In genomic region chr10:6202098-6202683, GRCh38 we compare ENCODE assay signal across 8 cellular contexts. TPM values are rescaled to one million over a fixed set of nuclear protein-coding genes. Genes with fewer than 3 reads are reported as not detected.
A peak's percentile ranks its signal among the peaks of the same experiment; 100 is the strongest.
DNase-seq lines count a peak whose midpoint lies in the region; ATAC-seq and TF ChIP-seq lines count a peak whose summit lies in the region.

No MANE protein-coding gene starts in this region.

- POLR2A ChIA-PET in activated CD4-positive, alpha-beta T cell treated with anti-CD3 and anti-CD28 coated beads for 36 hours (lab: Charles Lee), result interaction anchor here (0.6 to 2.2 kb wide), 15 partner anchors 15 to 312 kb away, joined by 3 to 15 read pairs (median 4); partner anchors contain the start of gene FBH1
- POLR2A ChIA-PET in T-cell (lab: Charles Lee), result interaction anchor here (0.6 to 1.3 kb wide), 3 partner anchors 73 to 313 kb away, joined by 3 to 4 read pairs (median 4); partner anchors contain the start of gene ANKRD16 (in 1 of the 2)

- CTCF ChIA-PET in activated CD4-positive, alpha-beta T cell treated with anti-CD3 and anti-CD28 coated beads for 36 hours (lab: Charles Lee), result interaction anchor here (0.6 to 4.8 kb wide), 41 partner anchors 9 to 477 kb away, joined by 3 to 77 read pairs (median 5); no protein-coding TSS in a partner anchor
- CTCF ChIA-PET in T-cell (lab: Charles Lee), result interaction anchor here (0.7 to 3.7 kb wide), 19 partner anchors 8 to 208 kb away, joined by 3 to 42 read pairs (median 4); no protein-coding TSS in a partner anchor

- peak overlapping the region; percentile 89 for H3K4me3 Mint-ChIP-seq in activated CD4-positive, alpha-beta T cell treated with anti-CD3 and anti-CD28 coated beads for 36 hours
- H3K4me3 Mint-ChIP-seq in T-cell, result peak overlapping the region; percentile 86 to 99 (median 89)

- peak overlapping the region; percentile 62 for H3K4me3 ChIP-seq in skeletal muscle cell (ENCODE audit: low read depth, low read length)

- peaks cover 42% of the 10 kb centered on the region for H3K4me1 Mint-ChIP-seq in activated CD4-positive, alpha-beta T cell treated with anti-CD3 and anti-CD28 coated beads for 36 hours
- peaks cover 26 to 31% (median 31%) of the 10 kb centered on the region in 3 donors for H3K4me1 Mint-ChIP-seq in T-cell

- H3K36me3 Mint-ChIP-seq in activated CD4-positive, alpha-beta T cell treated with anti-CD3 and anti-CD28 coated beads for 36 hours (ENCODE audit: low read depth), result peaks cover 20% of the 10 kb centered on the region
- H3K36me3 Mint-ChIP-seq in T-cell, result peaks cover 8% of the 10 kb centered on the region

- TF ChIP-seq CTCF in GM13976 (IDR thresholded peaks at IDR 0.05; ENCODE audit: borderline replicate concordance, control extremely low read depth, extremely low read depth, insufficient read depth, missing control alignments), result no peak

- no peaks in the 10 kb centered on the region for H3K27me3 Mint-ChIP-seq in activated CD4-positive, alpha-beta T cell treated with anti-CD3 and anti-CD28 coated beads for 36 hours
- no peaks in the 10 kb centered on the region for H3K27me3 Mint-ChIP-seq in T-cell

- DNase-seq in activated CD4-positive, alpha-beta T cell treated with anti-CD3 and anti-CD28 coated beads for 36 hours, result peak; percentile 51
- no peak for DNase-seq in activated CD4-positive, alpha-beta T cell treated with anti-CD3 and anti-CD28 coated beads for 1 hour
- DNase-seq in T-cell (peak in 6 of 34 experiments; percentile 3 to 25 (median 12)), germinal center (ENCODE audit: low spot score) (peak; percentile 11), skeletal muscle cell (ENCODE audit: low read depth) (no peak), GM13976 (ENCODE audit: low spot score) (no peak), GM19238 (ENCODE audit: insufficient read length, low spot score) (no peak), cortex of kidney (lab: John Stamatoyannopoulos, UW) (no peak)

- intact Hi-C loops in activated CD4-positive, alpha-beta T cell treated with anti-CD3 and anti-CD28 coated beads for 36 hours (cut with DNase I, micrococcal nuclease), result loop anchor here (1.0 to 10.0 kb wide), 17 partner anchors 14 to 1850 kb away; partner anchors contain the start of genes FBH1 (in 1 of the 2), GATA3 (in 1 of the 2), GDI2 (in 1 of the 2) and IL2RA (in 1 of the 2)

- in situ Hi-C loops in GM13976 (cut with MboI; ENCODE audit: low sequenced_read_pairs, unreplicated experiment), result loop anchor here (10.0 kb wide), 1 partner anchor 203 kb away; no protein-coding TSS in a partner anchor

- no peaks in the 10 kb centered on the region for H3K9me3 Mint-ChIP-seq in activated CD4-positive, alpha-beta T cell treated with anti-CD3 and anti-CD28 coated beads for 36 hours (ENCODE audit: low read depth)
- H3K9me3 Mint-ChIP-seq in T-cell, result no peaks in the 10 kb centered on the region

- H3K27ac Mint-ChIP-seq in activated CD4-positive, alpha-beta T cell treated with anti-CD3 and anti-CD28 coated beads for 36 hours, result peak overlapping the region; percentile 95
- peak overlapping the region; percentile 88 for H3K27ac Mint-ChIP-seq in T-cell

- ATAC-seq in activated CD4-positive, alpha-beta T cell treated with anti-CD3 and anti-CD28 coated beads for 36 hours, result no peak
- ATAC-seq in T-cell (replicated peaks in 1 of 4), result no peak

RNA-seq across cellular contexts. Expression of gene PFKFB3, which starts 0.5 kb away (rescaled TPM):
- total RNA-seq in activated CD4-positive, alpha-beta T cell treated with anti-CD3 and anti-CD28 coated beads for 36 hours, result 100 to 1,000 TPM; 133 to 183 TPM
- 10 to 100 TPM; 48.7 to 99.2 (median 93.9) TPM for total RNA-seq in T-cell

Comparison
In these comparisons a context has a peak if more than half of its experiments do, and no peak if none do; other contexts are left out.
1. DNase-seq: peak in activated CD4-positive, alpha-beta T cell treated with anti-CD3 and anti-CD28 coated beads for 36 hours (single experiment) and germinal center (single experiment); none in activated CD4-positive, alpha-beta T cell treated with anti-CD3 and anti-CD28 coated beads for 1 hour (single experiment), skeletal muscle cell (single experiment), GM13976 (single experiment), GM19238 (single experiment) and cortex of kidney (single experiment).